ENCODE assay signal across 16 cellular contexts in genomic region chr7:107865956-107866775, GRCh38. TPM values are rescaled to one million over a fixed set of nuclear protein-coding genes. Genes with fewer than 3 reads are reported as not detected.
A peak's percentile ranks its signal among the peaks of the same experiment; 100 is the strongest.
DNase-seq lines count a peak whose midpoint lies in the region; FAIRE-seq and TF ChIP-seq lines count a peak whose summit lies in the region.
"Had no signal": no experiment of that assay in that cellular context is flagged by ENCODE, and none has a peak within 500 bp of the region (broad histone marks: within the 10 kb centered on the region; RNA-seq: fewer than 3 reads in every experiment).

No MANE protein-coding gene starts in this region.

- H3K4me1 Mint-ChIP-seq in T-helper 2 cell treated with Interferon-gamma antibody and Interleukin-4, amounts not matched to agents 5 μg/mL and 100 μg/mL, for 36 hours (ENCODE audit: low read depth): peaks cover 21% of the 10 kb centered on the region
- H3K4me1 Mint-ChIP-seq: activated B cell treated with CpG ODN at 0.5 μM for 24 hours had no signal

- no peak overlapping the region for H3K4me3 ChIP-seq in choroid plexus epithelial cell (ENCODE audit: low read depth, low read length)
- H3K4me3 ChIP-seq: smooth muscle cell had no signal

- TF ChIP-seq CTCF in choroid plexus epithelial cell (conservative IDR thresholded peaks at IDR 0.05; ENCODE audit: low read depth, low read length): no peak

- no peaks in the 10 kb centered on the region for H3K27me3 Mint-ChIP-seq in T-helper 2 cell treated with Interferon-gamma antibody and Interleukin-4, amounts not matched to agents 5 μg/mL and 100 μg/mL, for 36 hours (ENCODE audit: low read depth)

- no peaks in the 10 kb centered on the region for H3K36me3 Mint-ChIP-seq in T-helper 2 cell treated with Interferon-gamma antibody and Interleukin-4, amounts not matched to agents 5 μg/mL and 100 μg/mL, for 36 hours (ENCODE audit: low read depth)

- H3K4me3 Mint-ChIP-seq in T-helper 2 cell treated with Interferon-gamma antibody and Interleukin-4, amounts not matched to agents 5 μg/mL and 100 μg/mL, for 36 hours: peak overlapping the region; percentile 3
- H3K4me3 Mint-ChIP-seq: activated B cell treated with CpG ODN at 0.5 μM for 24 hours had no signal

- FAIRE-seq in RCC 7860 (lab: Jason Lieb, UNC): no peak

- H3K9me3 Mint-ChIP-seq in T-helper 2 cell treated with Interferon-gamma antibody and Interleukin-4, amounts not matched to agents 5 μg/mL and 100 μg/mL, for 36 hours: no peaks in the 10 kb centered on the region
- H3K9me3 Mint-ChIP-seq: activated B cell treated with CpG ODN at 0.5 μM for 24 hours had no signal

- peak; percentile 29 for DNase-seq in stimulated activated CD4-positive, alpha-beta T cell treated with anti-CD3 and anti-CD28 coated beads, Interleukin-15, amount 100 ng/mL, for 24 hours
- DNase-seq in stimulated activated CD4-positive, alpha-beta T cell treated with anti-CD3 and anti-CD28 coated beads, Interleukin-4, amount 100 ng/mL, for 1 hour: no peak
- peak; percentile 50 for DNase-seq in T-helper 2 cell treated with Interferon-gamma antibody and Interleukin-4, amounts not matched to agents 5 μg/mL and 100 μg/mL, for 36 hours (ENCODE audit: low spot score)
- peak; percentile 21 for DNase-seq in choroid plexus epithelial cell (ENCODE audit: low read depth)
- DNase-seq in ACHN: no peak
- no peak for DNase-seq in RCC 7860 (ENCODE audit: low spot score)
- DNase-seq in G401 (ENCODE audit: low spot score): no peak
- DNase-seq in NCI-H187 treated with DMSO at 0.1 percent for 48 hours (lab: John Stamatoyannopoulos, UW): no peak
- DNase-seq: activated B cell treated with CpG ODN at 0.5 μM for 24 hours; activated effector memory CD4-positive, alpha-beta T cell treated with Interleukin-2 at 50 U/mL for 16 hours; brain microvascular endothelial cell; effector CD8-positive, alpha-beta T cell; left ventricle myocardium superior; NCI-H2029; NCI-H524 had no signal

- peak overlapping the region; percentile 1 for H3K27ac Mint-ChIP-seq in T-helper 2 cell treated with Interferon-gamma antibody and Interleukin-4, amounts not matched to agents 5 μg/mL and 100 μg/mL, for 36 hours
- H3K27ac Mint-ChIP-seq: activated B cell treated with CpG ODN at 0.5 μM for 24 hours had no signal

- in situ Hi-C loops in ACHN (cut with HindIII; ENCODE audit: low pct_ligation_motif_present, low pct_unique_long_range_greater_than_20kb, low sequenced_read_pairs): loop anchor here (25.0 kb wide), 1 partner anchor 104 kb away; no protein-coding TSS in a partner anchor
- in situ Hi-C loops in G401 (cut with HindIII; ENCODE audit: low sequenced_read_pairs): no loop called here

RNA-seq across cellular contexts. Expression of gene DLD, which starts 24.8 kb away (rescaled TPM):
- total RNA-seq in G401 (2014; rRNA removed; shearing (Covaris generic)): 43.0 and 60.2 TPM in 2 replicates

Comparison
In these comparisons a context has a peak if more than half of its experiments do, and no peak if none do; other contexts are left out.
1. DNase-seq: peak in stimulated activated CD4-positive, alpha-beta T cell treated with anti-CD3 and anti-CD28 coated beads, Interleukin-15, amount 100 ng/mL, for 24 hours (single experiment), T-helper 2 cell treated with Interferon-gamma antibody and Interleukin-4, amounts not matched to agents 5 μg/mL and 100 μg/mL, for 36 hours (single experiment) and choroid plexus epithelial cell (single experiment); none in stimulated activated CD4-positive, alpha-beta T cell treated with anti-CD3 and anti-CD28 coated beads, Interleukin-4, amount 100 ng/mL, for 1 hour (single experiment), ACHN (single experiment), RCC 7860 (single experiment), G401 (single experiment) and NCI-H187 treated with DMSO at 0.1 percent for 48 hours (single experiment).